ENCODE assay signal across 19 cellular contexts in genomic region chr13:22041741-22042140, GRCh38.
DNase-seq lines count a peak whose midpoint lies in the region; ATAC-seq and TF ChIP-seq lines count a peak whose summit lies in the region.
"Had no signal": no experiment of that assay in that cellular context is flagged by ENCODE, and none has a peak within 500 bp of the region (broad histone marks: within the 10 kb centered on the region; RNA-seq: fewer than 3 reads in every experiment).

No MANE protein-coding gene starts in this region.

- H3K18ac ChIP-seq in mesendoderm (ENCODE audit: low read length), result no peak overlapping the region

- intact Hi-C loops in CD4-positive, alpha-beta T cell (cut with DNase I, micrococcal nuclease), result no loop called here

- H4K5ac ChIP-seq in mesendoderm (ENCODE audit: low read length), result no peak overlapping the region

- H3K27me3 ChIP-seq in CD4-positive, alpha-beta T cell (ENCODE audit: control insufficient read depth, insufficient read depth, low read length), result no peaks in the 10 kb centered on the region
- H3K27me3 ChIP-seq in mesendoderm (ENCODE audit: insufficient read depth, low read length, poor library complexity) (no peaks in the 10 kb centered on the region), foreskin keratinocyte (no peaks in the 10 kb centered on the region)
- H3K27me3 ChIP-seq: BLaER1 treated with 17β-estradiol and CSF1 and Interleukin-3, amounts not matched to agents 10 nM and 100 nM; tibial artery had no signal

- no peak for DNase-seq in CD4-positive, alpha-beta T cell
- DNase-seq in mesendoderm (no peak), HuH-7.5 (ENCODE audit: low spot score) (no peak), foreskin keratinocyte (no peak), DMS53 (lab: John Stamatoyannopoulos, UW) (no peak)
- DNase-seq: islet precursor cell, OCI-M1, SK-N-SH, tibial artery had no signal

- H3K36me3 Mint-ChIP-seq in CD4-positive, alpha-beta T cell (ENCODE audit: low read depth), result no peaks in the 10 kb centered on the region
- peaks cover 4% of the 10 kb centered on the region for H3K36me3 Mint-ChIP-seq in activated naive CD8-positive, alpha-beta T cell

- H2AK5ac ChIP-seq in mesendoderm (ENCODE audit: low read length), result no peak overlapping the region

- no peak overlapping the region for H3K4ac ChIP-seq in mesendoderm (ENCODE audit: low read depth, low read length)

- no peak overlapping the region for H2BK15ac ChIP-seq in mesendoderm (replicated peaks; ENCODE audit: low read depth)

- H3K4me3 Mint-ChIP-seq in CD4-positive, alpha-beta T cell, result peak overlapping the region; percentile 91
- H3K4me3 Mint-ChIP-seq in activated naive CD8-positive, alpha-beta T cell, result peak overlapping the region; percentile 73
- H3K4me3 Mint-ChIP-seq: dendritic cell treated with granulocyte-macrophage colony-stimulating factor and Interleukin-4, amounts not matched to agents 40 ng/mL and 50 ng/mL, for 4 days had no signal

- H3K27ac ChIP-seq in CD4-positive, alpha-beta T cell (ENCODE audit: low read depth, low read length), result no peak overlapping the region
- H3K27ac ChIP-seq in mesendoderm (ENCODE audit: low read depth, low read length) (no peak overlapping the region), foreskin keratinocyte (no peak overlapping the region)
- H3K27ac ChIP-seq: BLaER1 treated with 17β-estradiol and CSF1 and Interleukin-3, amounts not matched to agents 10 nM and 100 nM; tibial artery; VCaP had no signal

- H3K79me2 ChIP-seq in mesendoderm (ENCODE audit: control insufficient read depth, insufficient read depth, low read length), result no peaks in the 10 kb centered on the region

- WGBS in mesendoderm (ENCODE audit: extremely low coverage, insufficient coverage, low lambda C conversion rate), result no CpG with 5 or more reads among the region's 2 CpGs

- H2BK5ac ChIP-seq in mesendoderm (ENCODE audit: low read length), result no peak overlapping the region

- H3K4me1 ChIP-seq in mesendoderm (ENCODE audit: control insufficient read depth, low read depth, low read length) (no peaks in the 10 kb centered on the region), foreskin keratinocyte (no peaks in the 10 kb centered on the region)
- H3K4me1 ChIP-seq: BLaER1 treated with 17β-estradiol and CSF1 and Interleukin-3, amounts not matched to agents 10 nM and 100 nM; HAP-1; tibial artery had no signal

- peak overlapping the region; percentile 26 for H3K4me2 ChIP-seq in mesendoderm (ENCODE audit: low read length)
- H3K4me2 ChIP-seq: BLaER1 treated with 17β-estradiol and CSF1 and Interleukin-3, amounts not matched to agents 10 nM and 100 nM; SK-N-SH had no signal

- ATAC-seq in CD4-positive, alpha-beta T cell (ENCODE audit: poor library complexity), result no peak
- ATAC-seq in GM21786 (IDR thresholded peaks at IDR 0.05; ENCODE audit: unreplicated experiment) (no peak), foreskin keratinocyte (no peak)
- ATAC-seq: esophagus mucosa, HepG2, sciatic nerve had no signal

- peak overlapping the region; percentile 20 for H3K9ac ChIP-seq in mesendoderm (ENCODE audit: low read length)
- H3K9ac ChIP-seq: BLaER1 treated with 17β-estradiol and CSF1 and Interleukin-3, amounts not matched to agents 10 nM and 100 nM; SK-N-SH had no signal

- no peaks in the 10 kb centered on the region for H3K79me1 ChIP-seq in mesendoderm (ENCODE audit: low read length)

- H4K8ac ChIP-seq in mesendoderm (ENCODE audit: low read depth, low read length), result no peak overlapping the region

- no peaks in the 10 kb centered on the region for H3K36me3 ChIP-seq in mesendoderm (ENCODE audit: control insufficient read depth, insufficient read depth, low read length)
- H3K36me3 ChIP-seq: HAP-1, tibial artery had no signal

- POLR2A ChIA-PET in CD4-positive, alpha-beta T cell (lab: Charles Lee), result no interaction called here

- no peaks in the 10 kb centered on the region for H3K9me3 Mint-ChIP-seq in CD4-positive, alpha-beta T cell
- peaks cover 8% of the 10 kb centered on the region for H3K9me3 Mint-ChIP-seq in activated naive CD8-positive, alpha-beta T cell (ENCODE audit: low read depth)

- H3K23ac ChIP-seq in mesendoderm (ENCODE audit: low read length), result no peak overlapping the region

- no peak overlapping the region for H3K27ac Mint-ChIP-seq in CD4-positive, alpha-beta T cell
- peak overlapping the region; percentile 24 for H3K27ac Mint-ChIP-seq in activated naive CD8-positive, alpha-beta T cell
- H3K27ac Mint-ChIP-seq: dendritic cell treated with granulocyte-macrophage colony-stimulating factor and Interleukin-4, amounts not matched to agents 40 ng/mL and 50 ng/mL, for 4 days had no signal

- H3K56ac ChIP-seq in mesendoderm (ENCODE audit: low read length), result no peak overlapping the region

- H3K4me3 ChIP-seq in GM08714 (ENCODE audit: low read length), result peak overlapping the region; percentile 58
- H3K4me3 ChIP-seq in mesendoderm (ENCODE audit: low read length), result no peak overlapping the region
- H3K4me3 ChIP-seq: BLaER1 treated with 17β-estradiol and CSF1 and Interleukin-3, amounts not matched to agents 10 nM and 100 nM; HAP-1; tibial artery had no signal

- CTCF ChIA-PET in CD4-positive, alpha-beta T cell (lab: Charles Lee), result no interaction called here

- no peaks in the 10 kb centered on the region for H3K4me1 Mint-ChIP-seq in CD4-positive, alpha-beta T cell (ENCODE audit: low read depth)
- peaks cover 19% of the 10 kb centered on the region for H3K4me1 Mint-ChIP-seq in activated naive CD8-positive, alpha-beta T cell (ENCODE audit: low read depth)

- no peaks in the 10 kb centered on the region for H3K9me3 ChIP-seq in CD4-positive, alpha-beta T cell (ENCODE audit: control insufficient read depth, low read length)
- H3K9me3 ChIP-seq: SK-N-SH had no signal

- no peaks in the 10 kb centered on the region for H3K27me3 Mint-ChIP-seq in CD4-positive, alpha-beta T cell
- H3K27me3 Mint-ChIP-seq in activated naive CD8-positive, alpha-beta T cell, result no peaks in the 10 kb centered on the region
- H3K27me3 Mint-ChIP-seq: dendritic cell treated with granulocyte-macrophage colony-stimulating factor and Interleukin-4, amounts not matched to agents 40 ng/mL and 50 ng/mL, for 4 days had no signal

- H2BK120ac ChIP-seq in mesendoderm (ENCODE audit: low read depth, low read length), result no peak overlapping the region

- no peak for TF ChIP-seq CTCF in CD4-positive, alpha-beta T cell (IDR thresholded peaks at IDR 0.05)
- TF ChIP-seq CTCF in foreskin keratinocyte (conservative IDR thresholded peaks at IDR 0.05), result no peak
